ENCODE assay signal across 24 cellular contexts in the genomic region with DNA sequence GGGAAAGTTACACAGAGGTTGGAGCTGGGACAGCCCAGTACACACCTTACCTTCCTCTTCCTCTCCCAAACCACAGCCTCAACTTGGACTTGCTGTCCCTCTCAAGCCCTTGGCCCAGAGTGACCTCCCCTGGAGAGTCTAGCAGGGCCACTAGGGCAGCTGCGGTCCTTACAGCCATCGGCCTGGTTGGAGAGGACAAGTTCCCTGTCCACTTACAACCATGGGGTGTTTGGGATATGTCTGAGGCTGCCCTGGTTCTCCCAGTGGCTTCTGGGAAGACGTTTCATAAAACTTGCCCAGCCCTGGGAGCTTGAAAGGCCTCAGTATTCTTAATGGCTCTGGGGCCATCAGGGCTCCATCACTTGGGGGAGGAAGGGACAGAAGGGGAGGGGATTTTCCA. TPM values are rescaled to one million over a fixed set of nuclear protein-coding genes. Genes with fewer than 3 reads are reported as not detected.
DNase-seq lines count a peak whose midpoint lies in the region; ATAC-seq, FAIRE-seq and TF ChIP-seq lines count a peak whose summit lies in the region.
"Had no signal": no experiment of that assay in that cellular context is flagged by ENCODE, and none has a peak within 500 bp of the region (broad histone marks: within the 10 kb centered on the region; RNA-seq: fewer than 3 reads in every experiment).

No MANE protein-coding gene starts in this region.

- no peak for TF ChIP-seq POLR2A in GM12892 (IDR thresholded peaks at IDR 0.05; ENCODE audit: low read depth, low read length)

- TF ChIP-seq CTCF in nephron progenitor cell (IDR thresholded peaks at IDR 0.05) (no peak), MM.1S (IDR thresholded peaks at IDR 0.05; ENCODE audit: low read length) (no peak)

- H3K27me3 Mint-ChIP-seq in activated T-cell treated with anti-CD3 and anti-CD28 coated beads, Interleukin-2, amount 50 U/mL, for 4 hours (ENCODE audit: low read depth) = peaks cover 3% of the 10 kb centered on the region
- H3K27me3 Mint-ChIP-seq in CD4-positive, alpha-beta memory T cell = no peaks in the 10 kb centered on the region
- H3K27me3 Mint-ChIP-seq in central memory CD8-positive, alpha-beta T cell = peaks cover 63% of the 10 kb centered on the region
- H3K27me3 Mint-ChIP-seq in nephron progenitor cell (ENCODE audit: low read depth, poor library complexity) = peaks cover 59% of the 10 kb centered on the region

- H3K9me3 ChIP-seq in CD4-positive, alpha-beta memory T cell (ENCODE audit: control insufficient read depth in 1 of 2, low read length in 2 of 2) = no peaks in the 10 kb centered on the region
- H3K9me3 ChIP-seq in MM.1S (replicated peaks; ENCODE audit: insufficient read depth, low read length) = no peaks in the 10 kb centered on the region
- H3K9me3 ChIP-seq: body of pancreas had no signal

- no peaks in the 10 kb centered on the region for H3K79me2 ChIP-seq in MM.1S (ENCODE audit: low read length)

- H3K4me1 ChIP-seq in CD4-positive, alpha-beta memory T cell (ENCODE audit: insufficient read depth, low read length) = peaks cover 86% of the 10 kb centered on the region
- H3K4me1 ChIP-seq in MM.1S (ENCODE audit: low read length) = no peaks in the 10 kb centered on the region

- peak overlapping the region; percentile 77 for H3K4me3 Mint-ChIP-seq in activated T-cell treated with anti-CD3 and anti-CD28 coated beads, Interleukin-2, amount 50 U/mL, for 4 hours
- H3K4me3 Mint-ChIP-seq in CD4-positive, alpha-beta memory T cell = peak overlapping the region; percentile 89 to 95 (median 90)
- H3K4me3 Mint-ChIP-seq in central memory CD8-positive, alpha-beta T cell = peak overlapping the region; percentile 58
- peak overlapping the region; percentile 75 for H3K4me3 Mint-ChIP-seq in nephron progenitor cell

- no peak overlapping the region for H3K9ac ChIP-seq in MM.1S (ENCODE audit: low read length)

- H3K9me3 Mint-ChIP-seq in activated T-cell treated with anti-CD3 and anti-CD28 coated beads, Interleukin-2, amount 50 U/mL, for 4 hours = no peaks in the 10 kb centered on the region
- no peaks in the 10 kb centered on the region for H3K9me3 Mint-ChIP-seq in CD4-positive, alpha-beta memory T cell
- no peaks in the 10 kb centered on the region for H3K9me3 Mint-ChIP-seq in central memory CD8-positive, alpha-beta T cell
- H3K9me3 Mint-ChIP-seq in nephron progenitor cell = no peaks in the 10 kb centered on the region
- H3K9me3 Mint-ChIP-seq: activated naive CD8-positive, alpha-beta T cell treated with anti-CD3 and anti-CD28 coated beads, Interleukin-2, amount 10 ng/mL, durations not matched to agents 7 days and 5 days; H9 had no signal

- DNase-seq in activated T-cell treated with anti-CD3 and anti-CD28 coated beads, Interleukin-2, amount 50 U/mL, for 4 hours = no peak
- DNase-seq in activated T-cell treated with anti-CD3 and anti-CD28 coated beads, Interleukin-2, amount 50 U/mL, for 1 hour = no peak
- no peak for DNase-seq in CD4-positive, alpha-beta memory T cell
- no peak for DNase-seq in central memory CD8-positive, alpha-beta T cell (ENCODE audit: low spot score in 2 of 2)
- DNase-seq in nephron progenitor cell = no peak
- DNase-seq in cerebellar cortex (ENCODE audit: low spot score) = no peak
- no peak for DNase-seq in GM12892 (ENCODE audit: insufficient read length)
- no peak for DNase-seq in MM.1S
- DNase-seq: ACHN; activated naive CD8-positive, alpha-beta T cell treated with anti-CD3 and anti-CD28 coated beads, Interleukin-2, amount 10 ng/mL, durations not matched to agents 7 days and 5 days; body of pancreas; DMS 273 treated with DMSO at 0.1 percent for 48 hours; H9; mesenchymal stem cell; NCI-H2029; OCI-M1; SHP77; SW 1271 had no signal

- intact Hi-C loops in CD4-positive, alpha-beta memory T cell (cut with micrococcal nuclease) = loop anchor here (5.0 kb wide), 1 partner anchor 37 kb away; no protein-coding TSS in a partner anchor

- no peaks in the 10 kb centered on the region for H3K9me2 ChIP-seq in MM.1S (replicated peaks; ENCODE audit: insufficient read depth, low read length)

- H3K27ac ChIP-seq in CD4-positive, alpha-beta memory T cell (ENCODE audit: low read depth, low read length) = no peak overlapping the region
- no peak overlapping the region for H3K27ac ChIP-seq in MM.1S (ENCODE audit: low read length)
- H3K27ac ChIP-seq: body of pancreas, C4-2B, HL-60 had no signal

- H3K4me2 ChIP-seq in MM.1S (ENCODE audit: low read depth, low read length) = no peak overlapping the region

- peak overlapping the region in 1 of 2 donors; percentile 34 for H3K4me3 ChIP-seq in CD4-positive, alpha-beta memory T cell (ENCODE audit: low read length in 2 of 2)
- H3K4me3 ChIP-seq in MM.1S (ENCODE audit: low read length) = no peak overlapping the region
- H3K4me3 ChIP-seq: body of pancreas had no signal

- FAIRE-seq in GM12892 (lab: Jason Lieb, UNC) = no peak
- FAIRE-seq: colon, endometrium, urothelium cell line had no signal

- no peak for ATAC-seq in activated T-cell treated with anti-CD3 and anti-CD28 coated beads, Interleukin-2, amount 50 U/mL, for 4 hours
- no peak for ATAC-seq in central memory CD8-positive, alpha-beta T cell (replicated peaks; ENCODE audit: extremely low read depth, poor library complexity, severe bottlenecking)

- no peaks in the 10 kb centered on the region for H3K27me3 ChIP-seq in CD4-positive, alpha-beta memory T cell (ENCODE audit: insufficient read depth, low read length)
- peaks cover 60% of the 10 kb centered on the region for H3K27me3 ChIP-seq in MM.1S (replicated peaks; ENCODE audit: insufficient read depth, low read length)

- no peaks in the 10 kb centered on the region for H4K20me1 ChIP-seq in MM.1S (ENCODE audit: insufficient read depth, low read length)

- POLR2A ChIA-PET in CD4-positive, alpha-beta memory T cell (lab: Charles Lee; ENCODE audit: partially characterized antibody) = interaction anchor here (1.0 to 9.8 kb wide), 3 partner anchors 13 to 26 kb away, joined by 3 to 262 read pairs (median 53); partner anchors contain the start of gene DGKZ

- H3F3A ChIP-seq in MM.1S (ENCODE audit: insufficient read depth, low read length) = no peaks in the 10 kb centered on the region

- H2AFZ ChIP-seq in MM.1S (ENCODE audit: low read length) = no peak overlapping the region

- CTCF ChIA-PET in CD4-positive, alpha-beta memory T cell (lab: Charles Lee; ENCODE audit: partially characterized antibody) = interaction anchor here (1.1 to 11.9 kb wide), 3 partner anchors 10 to 22 kb away, joined by 3 to 187 read pairs (median 5); partner anchors contain the start of gene DGKZ

- H3K36me3 ChIP-seq in CD4-positive, alpha-beta memory T cell (ENCODE audit: insufficient read depth, low read length) = no peaks in the 10 kb centered on the region
- H3K36me3 ChIP-seq in MM.1S (replicated peaks; ENCODE audit: insufficient read depth, low read length) = no peaks in the 10 kb centered on the region

- no peaks in the 10 kb centered on the region for H3K36me3 Mint-ChIP-seq in activated T-cell treated with anti-CD3 and anti-CD28 coated beads, Interleukin-2, amount 50 U/mL, for 4 hours (ENCODE audit: insufficient read depth)
- H3K36me3 Mint-ChIP-seq in CD4-positive, alpha-beta memory T cell = peaks cover 0 to 3% of the 10 kb centered on the region in 2 donors
- peaks cover 6% of the 10 kb centered on the region for H3K36me3 Mint-ChIP-seq in central memory CD8-positive, alpha-beta T cell (ENCODE audit: insufficient read depth)
- H3K36me3 Mint-ChIP-seq in nephron progenitor cell (ENCODE audit: low read depth) = no peaks in the 10 kb centered on the region
- H3K36me3 Mint-ChIP-seq: activated naive CD8-positive, alpha-beta T cell treated with anti-CD3 and anti-CD28 coated beads, Interleukin-2, amount 10 ng/mL, durations not matched to agents 7 days and 5 days had no signal

- peak overlapping the region in 2 of 7 donors; percentile 8 to 57 for H3K27ac Mint-ChIP-seq in CD4-positive, alpha-beta memory T cell
- no peak overlapping the region for H3K27ac Mint-ChIP-seq in central memory CD8-positive, alpha-beta T cell (ENCODE audit: low read depth)
- H3K27ac Mint-ChIP-seq in nephron progenitor cell = no peak overlapping the region
- H3K27ac Mint-ChIP-seq: activated naive CD8-positive, alpha-beta T cell treated with anti-CD3 and anti-CD28 coated beads, Interleukin-2, amount 10 ng/mL, durations not matched to agents 7 days and 5 days; H9 had no signal

- H3K4me1 Mint-ChIP-seq in activated T-cell treated with anti-CD3 and anti-CD28 coated beads, Interleukin-2, amount 50 U/mL, for 4 hours (ENCODE audit: low read depth) = peaks cover 76% of the 10 kb centered on the region
- H3K4me1 Mint-ChIP-seq in CD4-positive, alpha-beta memory T cell = peaks cover 34 to 86% (median 68%) of the 10 kb centered on the region in 4 donors
- H3K4me1 Mint-ChIP-seq in central memory CD8-positive, alpha-beta T cell = peaks cover 30% of the 10 kb centered on the region
- peaks cover 70% of the 10 kb centered on the region for H3K4me1 Mint-ChIP-seq in nephron progenitor cell

RNA-seq across cellular contexts. Expression of gene DGKZ, which starts 13.1 kb away (rescaled TPM):
- total RNA-seq in activated T-cell treated with anti-CD3 and anti-CD28 coated beads, Interleukin-2, amount 50 U/mL, for 4 hours = 100 to 1,000 TPM; 112 to 122 (median 118) TPM
- 100 to 1,000 TPM; 230 to 235 TPM for total RNA-seq in CD4-positive, alpha-beta memory T cell
- polyA plus RNA-seq in CD4-positive, alpha-beta memory T cell = 10 to 100 TPM; 34.8 to 78.9 TPM
- polyA plus RNA-seq in GM12892 (2012; ENCODE audit: missing spikeins) = 11.6 TPM

RNA-seq across cellular contexts. Expression of gene MDK, which starts 47.3 kb away (rescaled TPM):
- 1 to 10 TPM; 2.1 to 3.0 (median 2.9) TPM for total RNA-seq in activated T-cell treated with anti-CD3 and anti-CD28 coated beads, Interleukin-2, amount 50 U/mL, for 4 hours
- 1 to 10 TPM; 4.7 to 5.6 TPM for total RNA-seq in CD4-positive, alpha-beta memory T cell
- polyA plus RNA-seq in CD4-positive, alpha-beta memory T cell = not detected
- 6.6 TPM for polyA plus RNA-seq in GM12892 (2012; ENCODE audit: missing spikeins)

RNA-seq across cellular contexts. Expression of gene CREB3L1, which starts 56.7 kb away (rescaled TPM):
- under 1 TPM; 0.20 to 0.27 (median 0.26) TPM for total RNA-seq in activated T-cell treated with anti-CD3 and anti-CD28 coated beads, Interleukin-2, amount 50 U/mL, for 4 hours
- not detected for total RNA-seq in CD4-positive, alpha-beta memory T cell
- polyA plus RNA-seq in CD4-positive, alpha-beta memory T cell = not detected
- 1.6 TPM for polyA plus RNA-seq in GM12892 (2012; ENCODE audit: missing spikeins)
- total RNA-seq: activated naive CD8-positive, alpha-beta T cell treated with anti-CD3 and anti-CD28 coated beads, Interleukin-2, amount 10 ng/mL, durations not matched to agents 7 days and 5 days had no signal

RNA-seq across cellular contexts. Expression of gene CHRM4, which starts 57.4 kb away (rescaled TPM):
- under 1 TPM; 0.13 to 0.52 (median 0.25) TPM for total RNA-seq in activated T-cell treated with anti-CD3 and anti-CD28 coated beads, Interleukin-2, amount 50 U/mL, for 4 hours
- total RNA-seq in CD4-positive, alpha-beta memory T cell = not detected
- under 1 TPM; 0.12 to 0.16 TPM for polyA plus RNA-seq in CD4-positive, alpha-beta memory T cell
- polyA plus RNA-seq in GM12892 (2012; ENCODE audit: missing spikeins) = not detected
- total RNA-seq: body of pancreas, posterior vena cava had no signal
